16 cellular contexts compared by ENCODE assay signal in the genomic region with DNA sequence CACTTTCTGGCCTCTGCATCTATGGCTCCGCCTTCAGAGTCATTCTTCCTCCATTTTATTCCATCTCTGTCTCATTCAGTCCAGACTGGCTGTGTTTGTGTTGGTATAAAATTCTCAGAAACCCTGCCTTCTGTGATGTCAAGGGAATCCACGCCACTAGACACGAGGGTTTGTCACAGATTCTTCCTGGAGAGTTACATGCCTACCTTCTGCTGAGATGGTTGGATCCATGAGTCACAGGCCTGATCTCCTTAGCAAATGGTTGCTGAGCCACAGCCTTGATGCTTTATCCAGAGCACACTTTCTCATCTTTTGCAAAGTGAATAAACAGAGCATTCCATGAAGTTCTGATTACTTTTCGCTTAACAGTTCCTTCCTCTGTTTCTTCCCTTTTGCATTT. TPM values are rescaled to one million over a fixed set of nuclear protein-coding genes. Genes with fewer than 3 reads are reported as not detected.
DNase-seq lines count a peak whose midpoint lies in the region; ATAC-seq, FAIRE-seq and TF ChIP-seq lines count a peak whose summit lies in the region.
"Had no signal": no experiment of that assay in that cellular context is flagged by ENCODE, and none has a peak within 500 bp of the region (broad histone marks: within the 10 kb centered on the region; RNA-seq: fewer than 3 reads in every experiment).

No MANE protein-coding gene starts in this region.

- H3K79me1 ChIP-seq in IMR-90 (ENCODE audit: low read depth in 1 of 2, low read length in 2 of 2) = no peaks in the 10 kb centered on the region

- H2BK20ac ChIP-seq in IMR-90 (ENCODE audit: low read depth, low read length) = no peak overlapping the region

- H3K36me3 ChIP-seq in IMR-90 (ENCODE audit: control insufficient read depth, insufficient read depth, low read length) = no peaks in the 10 kb centered on the region
- H3K36me3 ChIP-seq in bronchial epithelial cell (ENCODE audit: control insufficient read depth, insufficient read depth, low read length) = no peaks in the 10 kb centered on the region
- no peaks in the 10 kb centered on the region for H3K36me3 ChIP-seq in gastroesophageal sphincter
- H3K36me3 ChIP-seq: BE2C, HAP-1 had no signal

- CTCF ChIA-PET in IMR-90 (lab: Yijun Ruan, JAX) = no interaction called here

- DNase-seq in EH (ENCODE audit: low read depth) = peak; percentile 33
- DNase-seq in IMR-90 = peak; percentile 67
- DNase-seq in bronchial epithelial cell (ENCODE audit: low read depth) = peak; percentile 31
- peak; percentile 81 for DNase-seq in kidney tubule cell (ENCODE audit: low spot score)
- DNase-seq in Ammon's horn (ENCODE audit: low spot score) = no peak
- no peak for DNase-seq in GF-D8 (lab: John Stamatoyannopoulos, UW)
- DNase-seq: BE2C; CD4-positive, alpha-beta memory T cell; KG1; NCI-H1105; NCI-H187; NCI-H69 had no signal

- no peak overlapping the region for H2BK5ac ChIP-seq in IMR-90 (ENCODE audit: low read depth, low read length, poor library complexity, severe bottlenecking)

- POLR2A ChIA-PET in IMR-90 (lab: Charles Lee; ENCODE audit: unreplicated experiment) = no interaction called here

- no peak for TF ChIP-seq CTCF in IMR-90 (conservative IDR thresholded peaks at IDR 0.05; ENCODE audit: low read depth, low read length)
- no peak for TF ChIP-seq CTCF in bronchial epithelial cell (IDR thresholded peaks at IDR 0.05; ENCODE audit: insufficient read depth, low read length, severe bottlenecking)
- TF ChIP-seq CTCF in gastroesophageal sphincter (IDR thresholded peaks at IDR 0.05) = no peak

- H3K23ac ChIP-seq in IMR-90 (ENCODE audit: low read depth, low read length) = no peak overlapping the region

- ATAC-seq in IMR-90 (ENCODE audit: low read depth) (peak; percentile 83), HG02852 (IDR thresholded peaks at IDR 0.05; ENCODE audit: unreplicated experiment) (no peak), gastroesophageal sphincter (no peak)

- no peaks in the 10 kb centered on the region for H3K4me1 ChIP-seq in IMR-90 (ENCODE audit: control insufficient read depth, insufficient read depth, low read length)
- no peaks in the 10 kb centered on the region for H3K4me1 ChIP-seq in gastroesophageal sphincter
- H3K4me1 ChIP-seq: BE2C had no signal

- no peaks in the 10 kb centered on the region for H4K20me1 ChIP-seq in IMR-90 (ENCODE audit: insufficient read depth, low read length)

- no TSS peak for BruUV-seq in IMR-90 (replicated peaks; lab: Mats Ljungman, UMichigan)

- no peak overlapping the region for H2BK15ac ChIP-seq in IMR-90 (ENCODE audit: low read depth, low read length)

- H4K8ac ChIP-seq in IMR-90 (ENCODE audit: low read depth in 2 of 2, low read length in 2 of 2) = no peak overlapping the region

- no peaks in the 10 kb centered on the region for H3K9me1 ChIP-seq in IMR-90 (ENCODE audit: insufficient read depth, low read length)

- dilution Hi-C loops in IMR-90 (cut with HindIII; ENCODE audit: low sequenced_read_pairs, unreplicated experiment) = no loop called here

- TF ChIP-seq RAD21 in IMR-90 (IDR thresholded peaks at IDR 0.05; ENCODE audit: low read length) = no peak

- peak overlapping the region; percentile 2 for H2AFZ ChIP-seq in IMR-90 (replicated peaks; ENCODE audit: low read length, poor library complexity)

- no peak overlapping the region for H2AK5ac ChIP-seq in IMR-90 (ENCODE audit: low read depth, low read length)

- H3K27ac ChIP-seq in IMR-90 (ENCODE audit: insufficient read depth, low read length) = no peak overlapping the region
- H3K27ac ChIP-seq in gastroesophageal sphincter = no peak overlapping the region

- H2AK9ac ChIP-seq in IMR-90 (replicated peaks; ENCODE audit: low read depth, low read length, poor library complexity) = no peak overlapping the region

- no peak overlapping the region for H3K14ac ChIP-seq in IMR-90 (replicated peaks; ENCODE audit: low read depth, low read length)

- H3K18ac ChIP-seq in IMR-90 (ENCODE audit: low read depth, low read length) = no peak overlapping the region

- intact Hi-C loops in IMR-90 (cut with micrococcal nuclease) = no loop called here

- H3K56ac ChIP-seq in IMR-90 (ENCODE audit: extremely low read depth, insufficient read depth, low read length) = no peak overlapping the region

- no peak overlapping the region for H4K5ac ChIP-seq in IMR-90 (ENCODE audit: low read depth, low read length)

- H3K4me2 ChIP-seq in IMR-90 (ENCODE audit: low read depth, low read length) = no peak overlapping the region

- WGBS in IMR-90 (ENCODE audit: extremely low coverage in 2 of 2, insufficient read length in 1 of 2), 2 experiments = 42% methylated on average over 2 of the region's 4 CpGs; no CpG with 5 or more reads in 1 of the 2 experiments
- 78 to 96% methylated on average over 3 to 4 of the region's 4 CpGs for WGBS in gastroesophageal sphincter (ENCODE audit: low coverage in 1 of 2), 2 donors

- H3K9me3 ChIP-seq in IMR-90 (ENCODE audit: control insufficient read depth, insufficient read depth, low read length) (no peaks in the 10 kb centered on the region), gastroesophageal sphincter (no peaks in the 10 kb centered on the region)
- H3K9me3 ChIP-seq: BE2C, HAP-1 had no signal

- H4K91ac ChIP-seq in IMR-90 (ENCODE audit: insufficient read depth, low read depth, low read length) = no peak overlapping the region

- no peak overlapping the region for H3K9ac ChIP-seq in IMR-90 (ENCODE audit: low read depth, low read length)

- H2BK120ac ChIP-seq in IMR-90 (ENCODE audit: low read depth, low read length) = no peak overlapping the region

- H3K4me3 ChIP-seq in IMR-90 (ENCODE audit: insufficient read depth, low read depth, low read length) = no peak overlapping the region
- H3K4me3 ChIP-seq in bronchial epithelial cell (ENCODE audit: low read depth, low read length) = no peak overlapping the region
- H3K4me3 ChIP-seq in gastroesophageal sphincter = no peak overlapping the region
- H3K4me3 ChIP-seq: HAP-1 had no signal

- in situ Hi-C loops in IMR-90 (cut with MboI; ENCODE audit: low sequenced_read_pairs) = no loop called here

- no peak for FAIRE-seq in bronchial epithelial cell (lab: Jason Lieb, UNC)
- FAIRE-seq: D721Med had no signal

- H3K4ac ChIP-seq in IMR-90 (ENCODE audit: low read depth, low read length) = no peak overlapping the region

- no peak for TF ChIP-seq POLR2A in IMR-90 (IDR thresholded peaks at IDR 0.05; ENCODE audit: low read depth, low read length)
- no peak for TF ChIP-seq POLR2A in gastroesophageal sphincter (IDR thresholded peaks at IDR 0.05)

- no peak for TF ChIP-seq EP300 in gastroesophageal sphincter (IDR thresholded peaks at IDR 0.05)

- H3K27me3 ChIP-seq in IMR-90 (ENCODE audit: control insufficient read depth, insufficient read depth, low read length) = peaks cover 13% of the 10 kb centered on the region
- H3K27me3 ChIP-seq in bronchial epithelial cell (ENCODE audit: control insufficient read depth, insufficient read depth, low read length) = no peaks in the 10 kb centered on the region
- no peaks in the 10 kb centered on the region for H3K27me3 ChIP-seq in gastroesophageal sphincter
- H3K27me3 ChIP-seq: BE2C had no signal

TF ChIP-seq in IMR-90, 13 proteins besides CTCF, POLR2A, EP300 and RAD21:
- no peak for TF ChIP-seq MAZ (IDR thresholded peaks at IDR 0.05; ENCODE audit: borderline replicate concordance, low read depth, low read length)
- no peak for TF ChIP-seq SMC3 (IDR thresholded peaks at IDR 0.05; ENCODE audit: low read depth, low read length)
- no peak for TF ChIP-seq MAFK (IDR thresholded peaks at IDR 0.05; ENCODE audit: low read depth, low read length)
- TF ChIP-seq MXI1 (IDR thresholded peaks at IDR 0.05; ENCODE audit: borderline replicate concordance, low read depth, low read length) = no peak
- TF ChIP-seq, protein P1, sequence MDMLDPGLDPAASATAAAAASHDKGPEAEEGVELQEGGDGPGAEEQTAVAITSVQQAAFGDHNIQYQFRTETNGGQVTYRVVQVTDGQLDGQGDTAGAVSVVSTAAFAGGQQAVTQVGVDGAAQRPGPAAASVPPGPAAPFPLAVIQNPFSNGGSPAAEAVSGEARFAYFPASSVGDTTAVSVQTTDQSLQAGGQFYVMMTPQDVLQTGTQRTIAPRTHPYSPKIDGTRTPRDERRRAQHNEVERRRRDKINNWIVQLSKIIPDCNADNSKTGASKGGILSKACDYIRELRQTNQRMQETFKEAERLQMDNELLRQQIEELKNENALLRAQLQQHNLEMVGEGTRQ (IDR thresholded peaks at IDR 0.05; ENCODE audit: low read depth, low read length) = no peak
- no peak for TF ChIP-seq RFX5 (IDR thresholded peaks at IDR 0.05; ENCODE audit: low read depth, low read length)
- TF ChIP-seq, protein P2, sequence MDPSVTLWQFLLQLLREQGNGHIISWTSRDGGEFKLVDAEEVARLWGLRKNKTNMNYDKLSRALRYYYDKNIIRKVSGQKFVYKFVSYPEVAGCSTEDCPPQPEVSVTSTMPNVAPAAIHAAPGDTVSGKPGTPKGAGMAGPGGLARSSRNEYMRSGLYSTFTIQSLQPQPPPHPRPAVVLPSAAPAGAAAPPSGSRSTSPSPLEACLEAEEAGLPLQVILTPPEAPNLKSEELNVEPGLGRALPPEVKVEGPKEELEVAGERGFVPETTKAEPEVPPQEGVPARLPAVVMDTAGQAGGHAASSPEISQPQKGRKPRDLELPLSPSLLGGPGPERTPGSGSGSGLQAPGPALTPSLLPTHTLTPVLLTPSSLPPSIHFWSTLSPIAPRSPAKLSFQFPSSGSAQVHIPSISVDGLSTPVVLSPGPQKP (IDR thresholded peaks at IDR 0.05; ENCODE audit: borderline replicate concordance, low read depth, low read length) = no peak
- no peak for TF ChIP-seq FOS (IDR thresholded peaks at IDR 0.05; ENCODE audit: low read depth, low read length)
- TF ChIP-seq CHD1 (IDR thresholded peaks at IDR 0.05; ENCODE audit: low read depth, low read length) = no peak
- no peak for TF ChIP-seq RCOR1 (IDR thresholded peaks at IDR 0.05; ENCODE audit: insufficient replicate concordance, low read length)
- TF ChIP-seq BHLHE40 (IDR thresholded peaks at IDR 0.05; ENCODE audit: low read depth, low read length) = no peak
- no peak for TF ChIP-seq NFE2L2 (IDR thresholded peaks at IDR 0.05; ENCODE audit: low read depth, low read length)
- no peak for TF ChIP-seq CEBPB (IDR thresholded peaks at IDR 0.05; ENCODE audit: low read depth, low read length)

RNA-seq across cellular contexts. Expression of a gene that starts 35.9 kb away (rescaled TPM):
- total RNA-seq in IMR-90 (2012; rRNA removed) (0.28 and 0.36 TPM in 2 replicates), bronchial epithelial cell (1.3 and 1.7 TPM in 2 replicates), gastroesophageal sphincter (10 to 100 TPM in 2 of 4 donors, 1 to 10 TPM in 2; 1.9 to 15.5 (median 9.9) TPM)
- polyA plus RNA-seq in IMR-90 (2012; rRNA removed) = 0.13 and 0.17 TPM in 2 replicates
- 0.18 and 0.23 TPM in 2 replicates for polyA plus RNA-seq in IMR-90 (2012; cell fraction: cytosol; rRNA removed)
- polyA plus RNA-seq in IMR-90 (2012; cell fraction: nucleus; rRNA removed; ENCODE audit: low replicate concordance) = 0.04 and 0.08 TPM in 2 replicates

RNA-seq across cellular contexts. Expression of a gene that starts 53.7 kb away (rescaled TPM):
- total RNA-seq in IMR-90 (2012; rRNA removed) (77.2 and 78.6 TPM in 2 replicates), bronchial epithelial cell (62.9 and 75.1 TPM in 2 replicates), gastroesophageal sphincter (10 to 100 TPM; 34.6 to 48.5 (median 45.2) TPM)
- 21.8 and 24.2 TPM in 2 replicates for polyA plus RNA-seq in IMR-90 (2012; rRNA removed)
- polyA plus RNA-seq in IMR-90 (2012; cell fraction: cytosol; rRNA removed) = 10.8 and 15.9 TPM in 2 replicates
- polyA plus RNA-seq in IMR-90 (2012; cell fraction: nucleus; rRNA removed; ENCODE audit: low replicate concordance) = 9.7 and 20.1 TPM in 2 replicates

Comparison
In these comparisons a context has a peak if more than half of its experiments do, and no peak if none do; other contexts are left out.
1. DNase-seq: peak in EH (single experiment), IMR-90 (single experiment), bronchial epithelial cell (single experiment) and kidney tubule cell (single experiment); none in Ammon's horn (single experiment) and GF-D8 (single experiment).